ENCODE assay signal across 22 cellular contexts in the genomic region with DNA sequence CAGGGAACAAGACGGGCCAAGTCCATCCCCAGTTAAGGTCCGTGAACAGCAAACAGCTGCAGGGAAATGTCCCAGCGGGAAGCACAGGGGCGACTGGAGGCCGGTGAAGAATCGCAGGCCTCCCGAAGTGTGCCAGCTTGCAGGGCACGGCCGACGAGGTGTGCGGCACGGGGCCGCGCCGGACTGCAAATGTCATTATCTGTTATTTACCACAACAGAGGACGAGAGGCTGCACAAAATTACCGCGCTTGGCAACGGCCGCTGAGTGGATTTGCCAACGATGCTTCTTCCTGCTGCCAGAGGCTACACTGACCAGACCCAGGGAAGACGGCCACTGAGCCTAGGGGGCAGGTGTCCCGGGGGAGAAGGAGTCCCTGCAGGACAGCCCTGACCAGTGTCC.
"Had no signal": no experiment of that assay in that cellular context is flagged by ENCODE, and none has a peak within 500 bp of the region (broad histone marks: within the 10 kb centered on the region; RNA-seq: fewer than 3 reads in every experiment).

No MANE protein-coding gene starts in this region.

- H3K79me2 ChIP-seq: hepatocyte had no signal

- H3K27ac Mint-ChIP-seq: activated CD4-positive, alpha-beta T cell treated with anti-CD3 and anti-CD28 coated beads for 36 hours; activated CD8-positive, alpha-beta T cell treated with anti-CD3 and anti-CD28 coated beads for 36 hours; activated naive CD8-positive, alpha-beta T cell treated with anti-CD3 and anti-CD28 coated beads, Interleukin-2, amount 50 U/mL, for 24 hours; activated T-cell treated with anti-CD3 and anti-CD28 coated beads, Interleukin-2, amount 50 U/mL, for 72 hours; naive B cell; stimulated activated naive B cell treated with anti-CD40 and anti-IgM and Interleukin-4, amounts not matched to agents 10 μg/mL and 1 μg/mL and 100 μg/mL, for 72 hours; T-cell had no signal

- H3K27me3 ChIP-seq: hepatocyte, SJCRH30, transverse colon had no signal

- H3K36me3 Mint-ChIP-seq: naive B cell, T-cell had no signal

- H3K4me1 Mint-ChIP-seq: activated CD4-positive, alpha-beta T cell treated with anti-CD3 and anti-CD28 coated beads for 36 hours; activated naive CD8-positive, alpha-beta T cell treated with anti-CD3 and anti-CD28 coated beads, Interleukin-2, amount 50 U/mL, for 24 hours; naive B cell; T-cell had no signal

- H3K4me3 ChIP-seq: coronary artery, gastroesophageal sphincter, hepatocyte, lung, psoas muscle, SJCRH30, transverse colon had no signal

- H3K27me3 Mint-ChIP-seq: activated CD4-positive, alpha-beta T cell treated with anti-CD3 and anti-CD28 coated beads for 36 hours; activated CD8-positive, alpha-beta T cell treated with anti-CD3 and anti-CD28 coated beads for 36 hours; activated naive CD8-positive, alpha-beta T cell treated with anti-CD3 and anti-CD28 coated beads, Interleukin-2, amount 50 U/mL, for 24 hours had no signal

- FAIRE-seq: astrocyte, endothelial cell of umbilical vein had no signal

- H3K9me3 Mint-ChIP-seq: activated CD8-positive, alpha-beta T cell treated with anti-CD3 and anti-CD28 coated beads for 36 hours; activated naive CD8-positive, alpha-beta T cell treated with anti-CD3 and anti-CD28 coated beads, Interleukin-2, amount 50 U/mL, for 24 hours; activated T-cell treated with anti-CD3 and anti-CD28 coated beads, Interleukin-2, amount 50 U/mL, for 72 hours; naive B cell; stimulated activated naive B cell treated with anti-CD40 and anti-IgM and Interleukin-4, amounts not matched to agents 10 μg/mL and 1 μg/mL and 100 μg/mL, for 72 hours; T-cell had no signal

- H3K4me2 ChIP-seq: hepatocyte had no signal

- DNase-seq: activated CD4-positive, alpha-beta T cell treated with anti-CD3 and anti-CD28 coated beads for 36 hours; activated CD8-positive, alpha-beta memory T cell treated with anti-CD3 and anti-CD28 coated beads, Interleukin-2, amount 50 U/mL, for 4 hours; activated CD8-positive, alpha-beta T cell treated with anti-CD3 and anti-CD28 coated beads for 36 hours; activated naive CD8-positive, alpha-beta T cell treated with anti-CD3 and anti-CD28 coated beads, Interleukin-2, amount 50 U/mL, for 24 hours; activated T-cell treated with anti-CD3 and anti-CD28 coated beads, Interleukin-2, amount 50 U/mL, for 72 hours; effector CD4-positive, alpha-beta T cell; midbrain; naive B cell; SJCRH30; stimulated activated CD4-positive, alpha-beta T cell treated with anti-CD3 and anti-CD28 coated beads, Interleukin-1b, Interleukin-23, amount 100 ng/mL, for 48 hours; stimulated activated naive B cell treated with anti-CD40 and anti-IgM and Interleukin-4, amounts not matched to agents 10 μg/mL and 1 μg/mL and 100 μg/mL, for 72 hours; substantia nigra; T-cell; WERI-Rb-1 had no signal

- H3K9me3 ChIP-seq: gastroesophageal sphincter, psoas muscle, SJCRH30, transverse colon had no signal

- H3K4me1 ChIP-seq: SJCRH30 had no signal

- H3K36me3 ChIP-seq: gastroesophageal sphincter, SJCRH30, transverse colon had no signal

- H2AFZ ChIP-seq: hepatocyte had no signal

- H3K27ac ChIP-seq: hepatocyte, psoas muscle, SJCRH30, WERI-Rb-1 had no signal

- H3K4me3 Mint-ChIP-seq: activated CD4-positive, alpha-beta T cell treated with anti-CD3 and anti-CD28 coated beads for 36 hours; activated CD8-positive, alpha-beta T cell treated with anti-CD3 and anti-CD28 coated beads for 36 hours; activated naive CD8-positive, alpha-beta T cell treated with anti-CD3 and anti-CD28 coated beads, Interleukin-2, amount 50 U/mL, for 24 hours; activated T-cell treated with anti-CD3 and anti-CD28 coated beads, Interleukin-2, amount 50 U/mL, for 72 hours; naive B cell; stimulated activated naive B cell treated with anti-CD40 and anti-IgM and Interleukin-4, amounts not matched to agents 10 μg/mL and 1 μg/mL and 100 μg/mL, for 72 hours; T-cell had no signal

- ATAC-seq: activated CD4-positive, alpha-beta T cell treated with anti-CD3 and anti-CD28 coated beads for 36 hours; activated CD8-positive, alpha-beta T cell treated with anti-CD3 and anti-CD28 coated beads for 36 hours; activated naive CD8-positive, alpha-beta T cell treated with anti-CD3 and anti-CD28 coated beads, Interleukin-2, amount 50 U/mL, for 24 hours; activated T-cell treated with anti-CD3 and anti-CD28 coated beads, Interleukin-2, amount 50 U/mL, for 72 hours; stimulated activated naive B cell treated with anti-CD40 and anti-IgM and Interleukin-4, amounts not matched to agents 10 μg/mL and 1 μg/mL and 100 μg/mL, for 72 hours; T-cell had no signal
